In the genomic region with DNA sequence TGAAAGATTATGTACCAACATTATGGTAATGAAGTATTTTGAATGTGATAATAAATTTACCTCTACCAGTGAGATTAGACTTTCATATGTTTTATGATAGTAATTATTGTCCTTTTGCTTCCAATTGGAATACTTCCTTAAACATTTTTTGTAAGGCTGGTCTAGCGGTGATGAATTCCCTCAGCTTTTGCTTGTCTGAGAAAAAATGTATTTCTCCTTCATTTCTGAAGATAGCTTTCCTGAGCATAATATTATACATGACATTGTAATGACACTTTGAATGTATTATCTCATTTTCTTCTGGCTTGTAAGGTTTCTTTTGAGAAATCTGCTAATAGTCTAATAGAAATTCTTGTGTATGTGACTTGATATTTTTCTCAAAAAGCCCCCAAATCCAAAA, we compare ENCODE assay signal across 3 cellular contexts.
A peak's percentile ranks its signal among the peaks of the same experiment; 100 is the strongest.
TF ChIP-seq lines count a peak whose summit lies in the region.

No MANE protein-coding gene starts in this region.

TF ChIP-seq in HepG2, 621 proteins besides CTCF, POLR2A, EP300 and RAD21:
- TF ChIP-seq KLF16 (CRISPR knock-in tag; IDR thresholded peaks at IDR 0.05) (no peak), ZNF773 (CRISPR knock-in tag; IDR thresholded peaks at IDR 0.05; ENCODE audit: borderline replicate concordance) (no peak), ZNF160 (CRISPR knock-in tag; IDR thresholded peaks at IDR 0.05) (no peak), ZNF660 (CRISPR knock-in tag; IDR thresholded peaks at IDR 0.05; ENCODE audit: borderline replicate concordance, low read depth) (no peak), ZNF34 (CRISPR knock-in tag; IDR thresholded peaks at IDR 0.05; ENCODE audit: borderline replicate concordance) (no peak), ZNF337 (CRISPR knock-in tag; IDR thresholded peaks at IDR 0.05; ENCODE audit: borderline replicate concordance, low read depth) (peak; percentile 69; the same call in 1 of the 2 replicates)
- TF ChIP-seq, protein P1, sequence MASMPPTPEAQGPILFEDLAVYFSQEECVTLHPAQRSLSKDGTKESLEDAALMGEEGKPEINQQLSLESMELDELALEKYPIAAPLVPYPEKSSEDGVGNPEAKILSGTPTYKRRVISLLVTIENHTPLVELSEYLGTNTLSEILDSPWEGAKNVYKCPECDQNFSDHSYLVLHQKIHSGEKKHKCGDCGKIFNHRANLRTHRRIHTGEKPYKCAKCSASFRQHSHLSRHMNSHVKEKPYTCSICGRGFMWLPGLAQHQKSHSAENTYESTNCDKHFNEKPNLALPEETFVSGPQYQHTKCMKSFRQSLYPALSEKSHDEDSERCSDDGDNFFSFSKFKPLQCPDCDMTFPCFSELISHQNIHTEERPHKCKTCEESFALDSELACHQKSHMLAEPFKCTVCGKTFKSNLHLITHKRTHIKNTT (CRISPR knock-in tag; IDR thresholded peaks at IDR 0.05), result no peak

TF ChIP-seq in HEK293, 187 proteins besides CTCF, POLR2A, EP300 and RAD21:
- TF ChIP-seq SP2 (tag by site-specific recombination; IDR thresholded peaks at IDR 0.05) (no peak), ZNF239 (tag by site-specific recombination; IDR thresholded peaks at IDR 0.05) (no peak), ZNF624 (tag by site-specific recombination; IDR thresholded peaks at IDR 0.05) (no peak), ZNF555 (tag by site-specific recombination; conservative IDR thresholded peaks at IDR 0.05) (no peak), ZNF366 (tag by site-specific recombination; conservative IDR thresholded peaks at IDR 0.05) (no peak), ZNF37A (tag by site-specific recombination; IDR thresholded peaks at IDR 0.05) (no peak), ZNF292 (tag by site-specific recombination; IDR thresholded peaks at IDR 0.05; ENCODE audit: borderline replicate concordance, low read depth) (no peak), SETDB1 (IDR thresholded peaks at IDR 0.05; ENCODE audit: insufficient read length, low read length) (peak; percentile 96), ZNF585B (tag by site-specific recombination; IDR thresholded peaks at IDR 0.05) (no peak)
TF ChIP-seq in HEK293: peak in this region for 1.

TF ChIP-seq in K562, 482 proteins besides CTCF, POLR2A, EP300 and RAD21:
- TF ChIP-seq NFYB (IDR thresholded peaks at IDR 0.05; ENCODE audit: extremely low read depth, insufficient read length) (no peak), PTTG1 (tag; IDR thresholded peaks at IDR 0.05; ENCODE audit: low read depth) (no peak), ZNF24 (IDR thresholded peaks at IDR 0.05) (no peak)
